In genomic region chr6:90271831-90272230, GRCh38 we compare ENCODE assay signal across 17 cellular contexts. TPM values are rescaled to one million over a fixed set of nuclear protein-coding genes. Genes with fewer than 3 reads are reported as not detected.
DNase-seq lines count a peak whose midpoint lies in the region; ATAC-seq and TF ChIP-seq lines count a peak whose summit lies in the region.
"Had no signal": no experiment of that assay in that cellular context is flagged by ENCODE, and none has a peak within 500 bp of the region (broad histone marks: within the 10 kb centered on the region; RNA-seq: fewer than 3 reads in every experiment).

No MANE protein-coding gene starts in this region.

- no peak for TF ChIP-seq CTCF in activated CD8-positive, alpha-beta T cell treated with anti-CD3 and anti-CD28 coated beads for 36 hours (IDR thresholded peaks at IDR 0.05)
- TF ChIP-seq CTCF in sigmoid colon (IDR thresholded peaks at IDR 0.05), result no peak

- intact Hi-C loops in activated CD4-positive, alpha-beta T cell treated with anti-CD3 and anti-CD28 coated beads, Interleukin-2, amount 10 ng/mL, durations not matched to agents 24 days and 14 days (cut with micrococcal nuclease), result no loop called here
- intact Hi-C loops in activated CD8-positive, alpha-beta T cell treated with anti-CD3 and anti-CD28 coated beads for 36 hours (cut with micrococcal nuclease), result loop anchor here (2.0 to 5.0 kb wide), 3 partner anchors 21 to 190 kb away; no protein-coding TSS in a partner anchor
- intact Hi-C loops in sigmoid colon (cut with DNase I), result no loop called here

- WGBS in sigmoid colon, 2 donors, result 58 to 72% methylated on average over 7 of the region's 7 CpGs

- no peaks in the 10 kb centered on the region for H3K36me3 ChIP-seq in CD8-positive, alpha-beta memory T cell (ENCODE audit: insufficient read depth, low read length)
- no peaks in the 10 kb centered on the region for H3K36me3 ChIP-seq in sigmoid colon
- H3K36me3 ChIP-seq: breast epithelium, thyroid gland had no signal

- CTCF ChIA-PET in CD8-positive, alpha-beta memory T cell (lab: Charles Lee), result interaction anchor here (0.6 to 1.3 kb wide), 4 partner anchors 24 to 331 kb away, joined by 3 to 4 read pairs (median 3); no protein-coding TSS in a partner anchor
- CTCF ChIA-PET in activated CD8-positive, alpha-beta T cell treated with anti-CD3 and anti-CD28 coated beads for 36 hours (lab: Charles Lee), result interaction anchor here (0.7 to 3.4 kb wide), 7 partner anchors 8 to 331 kb away, joined by 3 to 17 read pairs (median 4); no protein-coding TSS in a partner anchor

- peak; percentile 4 for ATAC-seq in activated CD8-positive, alpha-beta T cell treated with anti-CD3 and anti-CD28 coated beads for 36 hours
- ATAC-seq in memory B cell (ENCODE audit: low read depth) (peak; percentile 35), HG02610 (IDR thresholded peaks at IDR 0.05; ENCODE audit: unreplicated experiment) (no peak)
- ATAC-seq: left cardiac atrium had no signal

- H3K4me1 Mint-ChIP-seq in activated CD4-positive, alpha-beta T cell treated with anti-CD3 and anti-CD28 coated beads, Interleukin-2, amount 10 ng/mL, durations not matched to agents 24 days and 14 days, result peaks cover 78% of the 10 kb centered on the region
- H3K4me1 Mint-ChIP-seq in CD8-positive, alpha-beta memory T cell, result peaks cover 50 to 85% (median 72%) of the 10 kb centered on the region in 3 donors
- peaks cover 85% of the 10 kb centered on the region for H3K4me1 Mint-ChIP-seq in activated CD8-positive, alpha-beta T cell treated with anti-CD3 and anti-CD28 coated beads for 36 hours (ENCODE audit: low read depth)
- H3K4me1 Mint-ChIP-seq in memory B cell, result peaks cover 41% of the 10 kb centered on the region

- H3K4me1 ChIP-seq in CD8-positive, alpha-beta memory T cell (ENCODE audit: insufficient read depth, low read length), result peaks cover 87% of the 10 kb centered on the region
- H3K4me1 ChIP-seq in sigmoid colon, result no peaks in the 10 kb centered on the region
- H3K4me1 ChIP-seq: breast epithelium, thyroid gland had no signal

- H3K27ac ChIP-seq in CD8-positive, alpha-beta memory T cell (ENCODE audit: low read depth, low read length), result no peak overlapping the region
- H3K27ac ChIP-seq in sigmoid colon, result no peak overlapping the region
- H3K27ac ChIP-seq: breast epithelium, thyroid gland had no signal

- peaks cover 45% of the 10 kb centered on the region for H3K36me3 Mint-ChIP-seq in activated CD4-positive, alpha-beta T cell treated with anti-CD3 and anti-CD28 coated beads, Interleukin-2, amount 10 ng/mL, durations not matched to agents 24 days and 14 days (ENCODE audit: low read depth)
- peaks cover 9 to 23% (median 21%) of the 10 kb centered on the region in 3 donors for H3K36me3 Mint-ChIP-seq in CD8-positive, alpha-beta memory T cell
- peaks cover 66% of the 10 kb centered on the region for H3K36me3 Mint-ChIP-seq in activated CD8-positive, alpha-beta T cell treated with anti-CD3 and anti-CD28 coated beads for 36 hours (ENCODE audit: low read depth)
- peaks cover 23% of the 10 kb centered on the region for H3K36me3 Mint-ChIP-seq in memory B cell

- no peaks in the 10 kb centered on the region for H3K9me3 ChIP-seq in CD8-positive, alpha-beta memory T cell (ENCODE audit: low read length)
- H3K9me3 ChIP-seq in sigmoid colon, result no peaks in the 10 kb centered on the region
- H3K9me3 ChIP-seq: SK-N-SH, spleen, thyroid gland had no signal

- H3K27me3 Mint-ChIP-seq in activated CD4-positive, alpha-beta T cell treated with anti-CD3 and anti-CD28 coated beads, Interleukin-2, amount 10 ng/mL, durations not matched to agents 24 days and 14 days, result no peaks in the 10 kb centered on the region
- peaks cover 0 to 2% of the 10 kb centered on the region in 2 donors for H3K27me3 Mint-ChIP-seq in CD8-positive, alpha-beta memory T cell
- H3K27me3 Mint-ChIP-seq in activated CD8-positive, alpha-beta T cell treated with anti-CD3 and anti-CD28 coated beads for 36 hours, result no peaks in the 10 kb centered on the region
- H3K27me3 Mint-ChIP-seq in memory B cell, result no peaks in the 10 kb centered on the region

- H3K4me3 ChIP-seq in CD8-positive, alpha-beta memory T cell (ENCODE audit: low read length), result no peak overlapping the region
- H3K4me3 ChIP-seq in sigmoid colon, result no peak overlapping the region
- H3K4me3 ChIP-seq: breast epithelium, spleen, thyroid gland had no signal

- peak; percentile 73 for DNase-seq in activated CD4-positive, alpha-beta T cell treated with anti-CD3 and anti-CD28 coated beads, Interleukin-2, amount 10 ng/mL, durations not matched to agents 24 days and 14 days
- DNase-seq in activated CD4-positive, alpha-beta T cell treated with anti-CD3 and anti-CD28 coated beads for 4 hours, result no peak
- DNase-seq in CD8-positive, alpha-beta memory T cell, result peak in 1 of 5 donors; percentile 61
- peak; percentile 27 for DNase-seq in activated CD8-positive, alpha-beta T cell treated with anti-CD3 and anti-CD28 coated beads for 36 hours
- DNase-seq in memory B cell (ENCODE audit: low spot score in 2 of 2), result peak in 1 of 2 donors; percentile 35
- DNase-seq in T-helper 9 cell, result no peak
- DNase-seq in sigmoid colon, result no peak
- DNase-seq: C1 segment of cervical spinal cord, DMS53, left cardiac atrium, NCI-H1417 treated with DMSO at 0.1 percent for 48 hours, NCI-H526 treated with DMSO at 0.1 percent for 48 hours, SK-N-SH, spleen, thyroid gland had no signal

- no peaks in the 10 kb centered on the region for H3K27me3 ChIP-seq in CD8-positive, alpha-beta memory T cell (ENCODE audit: insufficient read depth, low read length, poor library complexity, severe bottlenecking)
- H3K27me3 ChIP-seq in sigmoid colon, result no peaks in the 10 kb centered on the region
- H3K27me3 ChIP-seq: breast epithelium, spleen, thyroid gland had no signal

- peaks cover 7% of the 10 kb centered on the region for H3K9me3 Mint-ChIP-seq in activated CD4-positive, alpha-beta T cell treated with anti-CD3 and anti-CD28 coated beads, Interleukin-2, amount 10 ng/mL, durations not matched to agents 24 days and 14 days
- peaks cover 0 to 4% (median 0%) of the 10 kb centered on the region in 5 donors for H3K9me3 Mint-ChIP-seq in CD8-positive, alpha-beta memory T cell
- peaks cover 11% of the 10 kb centered on the region for H3K9me3 Mint-ChIP-seq in activated CD8-positive, alpha-beta T cell treated with anti-CD3 and anti-CD28 coated beads for 36 hours
- H3K9me3 Mint-ChIP-seq in memory B cell, result no peaks in the 10 kb centered on the region

- TF ChIP-seq EP300 in sigmoid colon (IDR thresholded peaks at IDR 0.05), result no peak

- TF ChIP-seq POLR2A in sigmoid colon (IDR thresholded peaks at IDR 0.05), result no peak

- peak overlapping the region; percentile 85 for H3K27ac Mint-ChIP-seq in activated CD4-positive, alpha-beta T cell treated with anti-CD3 and anti-CD28 coated beads, Interleukin-2, amount 10 ng/mL, durations not matched to agents 24 days and 14 days
- peak overlapping the region in 6 of 8 donors; percentile 45 to 99 (median 70) for H3K27ac Mint-ChIP-seq in CD8-positive, alpha-beta memory T cell
- peak overlapping the region; percentile 96 for H3K27ac Mint-ChIP-seq in activated CD8-positive, alpha-beta T cell treated with anti-CD3 and anti-CD28 coated beads for 36 hours
- H3K27ac Mint-ChIP-seq in memory B cell, result peak overlapping the region; percentile 89

- POLR2A ChIA-PET in CD8-positive, alpha-beta memory T cell (lab: Charles Lee), result interaction anchor here (0.6 to 4.0 kb wide), 4 partner anchors 13 to 1191 kb away, joined by 3 to 14 read pairs (median 4); partner anchors contain the start of genes BACH2 and PNRC1
- POLR2A ChIA-PET in activated CD8-positive, alpha-beta T cell treated with anti-CD3 and anti-CD28 coated beads for 36 hours (lab: Charles Lee), result interaction anchor here (1.6 to 4.0 kb wide), 3 partner anchors 21 to 54 kb away, joined by 6 to 32 read pairs (median 12); no protein-coding TSS in a partner anchor

- peak overlapping the region; percentile 70 for H3K4me3 Mint-ChIP-seq in activated CD4-positive, alpha-beta T cell treated with anti-CD3 and anti-CD28 coated beads, Interleukin-2, amount 10 ng/mL, durations not matched to agents 24 days and 14 days
- peak overlapping the region in 1 of 7 donors; percentile 33 for H3K4me3 Mint-ChIP-seq in CD8-positive, alpha-beta memory T cell
- peak overlapping the region; percentile 62 for H3K4me3 Mint-ChIP-seq in activated CD8-positive, alpha-beta T cell treated with anti-CD3 and anti-CD28 coated beads for 36 hours
- H3K4me3 Mint-ChIP-seq in memory B cell, result peak overlapping the region; percentile 12

RNA-seq across cellular contexts. Expression of gene BACH2, which starts 24.8 kb away (rescaled TPM):
- total RNA-seq in activated CD4-positive, alpha-beta T cell treated with anti-CD3 and anti-CD28 coated beads, Interleukin-2, amount 10 ng/mL, durations not matched to agents 24 days and 14 days, result 69.0 and 69.2 TPM in 2 replicates
- 10 to 100 TPM; 39.9 to 41.8 TPM for total RNA-seq in CD8-positive, alpha-beta memory T cell
- polyA plus RNA-seq in CD8-positive, alpha-beta memory T cell, result 7.4 TPM
- total RNA-seq in activated CD8-positive, alpha-beta T cell treated with anti-CD3 and anti-CD28 coated beads for 36 hours, result 10 to 100 TPM; 60.7 to 66.9 TPM
- total RNA-seq in sigmoid colon, result 1 to 10 TPM; 1.1 to 4.6 (median 2.1) TPM
- polyA plus RNA-seq in sigmoid colon, result 1 to 10 TPM in 1 of 3 donors, under 1 TPM in 2; under 0.01 to 5.6 (median 0.23) TPM

Comparison
In these comparisons a context has a peak if more than half of its experiments do, and no peak if none do; other contexts are left out.
1. DNase-seq: peak in activated CD4-positive, alpha-beta T cell treated with anti-CD3 and anti-CD28 coated beads, Interleukin-2, amount 10 ng/mL, durations not matched to agents 24 days and 14 days (single experiment) and activated CD8-positive, alpha-beta T cell treated with anti-CD3 and anti-CD28 coated beads for 36 hours (single experiment); none in activated CD4-positive, alpha-beta T cell treated with anti-CD3 and anti-CD28 coated beads for 4 hours (0 of 2), T-helper 9 cell (single experiment) and sigmoid colon (single experiment).
2. RNA of gene BACH2, which starts 24.8 kb away (total RNA-seq): 69.0 to 69.2 TPM in activated CD4-positive, alpha-beta T cell treated with anti-CD3 and anti-CD28 coated beads, Interleukin-2, amount 10 ng/mL, durations not matched to agents 24 days and 14 days, 60.7 to 66.9 TPM in activated CD8-positive, alpha-beta T cell treated with anti-CD3 and anti-CD28 coated beads for 36 hours and 39.9 to 41.8 TPM in CD8-positive, alpha-beta memory T cell; 1.1 to 4.6 TPM in sigmoid colon; every median in the first group is over 4 times any median in the second.
3. Peak in every context shown above with its lines, with median percentiles within 50 percentile points of each other: H3K27ac Mint-ChIP-seq.